ENCODE assay signal across 34 cellular contexts in the genomic region with DNA sequence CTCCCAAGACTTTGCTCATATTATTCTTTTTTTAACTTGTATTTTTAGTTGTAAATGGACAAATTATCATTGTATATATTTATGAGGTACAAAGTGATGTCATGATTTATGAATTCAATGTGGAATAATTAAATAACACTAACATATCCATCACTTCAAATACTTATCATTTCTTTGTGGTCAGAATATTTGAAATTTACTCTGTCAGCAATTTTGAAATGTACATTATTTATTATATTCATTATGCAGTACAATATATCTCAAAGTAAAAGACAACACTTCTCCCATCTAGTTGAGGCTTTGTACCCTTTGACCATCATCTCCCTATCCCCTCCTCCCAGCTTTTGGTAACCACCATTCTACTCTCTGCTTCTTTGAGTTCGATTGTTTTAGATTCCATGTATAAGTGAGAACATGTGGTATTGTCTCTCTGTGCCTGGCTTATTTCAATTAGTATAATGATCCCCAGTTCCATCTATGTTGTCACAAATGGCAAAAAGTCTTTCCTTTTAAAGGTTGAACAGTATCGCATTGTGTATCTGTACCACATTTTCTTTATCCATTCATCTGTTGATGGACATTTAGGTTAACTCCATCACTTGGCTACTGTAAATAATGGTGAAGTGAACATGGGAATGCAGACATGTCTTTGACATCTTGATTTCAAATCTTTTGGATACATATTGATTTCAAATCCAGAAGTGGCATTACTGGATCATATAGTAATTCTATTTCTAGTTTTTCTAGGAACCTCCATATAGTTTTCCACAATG.
"Had no signal": no experiment of that assay in that cellular context is flagged by ENCODE, and none has a peak within 500 bp of the region (broad histone marks: within the 10 kb centered on the region; RNA-seq: fewer than 3 reads in every experiment).

No MANE protein-coding gene starts in this region.

- H3K27ac Mint-ChIP-seq: activated B cell treated with CpG ODN at 0.5 μM for 24 hours; activated CD8-positive, alpha-beta memory T cell treated with anti-CD3 and anti-CD28 coated beads, Interleukin-2, amount 10 ng/mL, durations not matched to agents 7 days and 5 days; activated CD8-positive, alpha-beta T cell treated with anti-CD3 and anti-CD28 coated beads for 36 hours; activated naive CD4-positive, alpha-beta T cell treated with anti-CD3 and anti-CD28 coated beads for 36 hours; activated naive CD4-positive, alpha-beta T cell treated with anti-CD3 and anti-CD28 coated beads, Interleukin-2, amount 50 U/mL, for 24 hours; activated naive CD8-positive, alpha-beta T cell treated with anti-CD3 and anti-CD28 coated beads for 36 hours; activated naive CD8-positive, alpha-beta T cell treated with anti-CD3 and anti-CD28 coated beads, Interleukin-2, amount 50 U/mL, for 24 hours; activated T-helper 1 cell treated with anti-CD3 and anti-CD28 coated beads, Interleukin-12 subunit alpha, Interleukin-12 subunit beta, Interleukin-2, Interleukin-4 antibody, amounts not matched to agents 30 ng/mL and 10 ng/mL and 1 ng/mL, durations not matched to agents 14 hours and 24 hours and 36 hours; activated T-helper 2 cell treated with anti-CD3 and anti-CD28 coated beads, Interferon-gamma antibody, Interleukin-2, Interleukin-4, amounts not matched to agents 10 μg/mL and 5 μg/mL and 100 μg/mL, durations not matched to agents 14 hours and 24 hours and 36 hours; effector memory CD8-positive, alpha-beta T cell; T-helper 17 cell; T-helper 2 cell treated with Interferon-gamma antibody and Interleukin-4, amounts not matched to agents 5 μg/mL and 100 μg/mL, for 36 hours had no signal

- H3K36me3 ChIP-seq: adrenal gland, esophagus muscularis mucosa, gastrocnemius medialis, heart right ventricle, WERI-Rb-1 had no signal

- H3K9me3 ChIP-seq: adrenal gland, body of pancreas, esophagus muscularis mucosa, gastrocnemius medialis, heart right ventricle had no signal

- H3K4me3 ChIP-seq: adrenal gland, body of pancreas, esophagus muscularis mucosa, gastrocnemius medialis, heart right ventricle had no signal

- H3K9me3 Mint-ChIP-seq: activated B cell treated with CpG ODN at 0.5 μM for 24 hours; activated naive CD4-positive, alpha-beta T cell treated with anti-CD3 and anti-CD28 coated beads for 36 hours; activated naive CD8-positive, alpha-beta T cell treated with anti-CD3 and anti-CD28 coated beads for 36 hours; activated naive CD8-positive, alpha-beta T cell treated with anti-CD3 and anti-CD28 coated beads, Interleukin-2, amount 50 U/mL, for 24 hours; activated T-helper 1 cell treated with anti-CD3 and anti-CD28 coated beads, Interleukin-12 subunit alpha, Interleukin-12 subunit beta, Interleukin-2, Interleukin-4 antibody, amounts not matched to agents 30 ng/mL and 10 ng/mL and 1 ng/mL, durations not matched to agents 14 hours and 24 hours and 36 hours; T-helper 2 cell treated with Interferon-gamma antibody and Interleukin-4, amounts not matched to agents 5 μg/mL and 100 μg/mL, for 36 hours had no signal

- H3K27me3 ChIP-seq: adrenal gland, body of pancreas, esophagus muscularis mucosa, foreskin keratinocyte, gastrocnemius medialis, heart right ventricle had no signal

- DNase-seq: activated B cell treated with CpG ODN at 0.5 μM for 24 hours; activated CD4-positive, alpha-beta T cell treated with anti-CD3 and anti-CD28 coated beads for 48 hours; activated CD4-positive, alpha-beta T cell treated with anti-CD3 and anti-CD28 coated beads, Interleukin-2, amount 50 U/mL, for 1 hour; activated CD4-positive, alpha-beta T cell treated with anti-CD3 and anti-CD28 coated beads, Interleukin-2, amount 50 U/mL, for 48 hours; activated CD8-positive, alpha-beta memory T cell treated with anti-CD3 and anti-CD28 coated beads, Interleukin-2, amount 10 ng/mL, durations not matched to agents 7 days and 5 days; activated CD8-positive, alpha-beta memory T cell treated with anti-CD3 and anti-CD28 coated beads, Interleukin-2, amount 50 U/mL, for 4 hours; activated CD8-positive, alpha-beta T cell treated with anti-CD3 and anti-CD28 coated beads for 36 hours; activated effector memory CD4-positive, alpha-beta T cell treated with anti-CD3 and anti-CD28 coated beads, Interleukin-2, amount 50 U/mL, for 16 hours; activated naive CD4-positive, alpha-beta T cell treated with anti-CD3 and anti-CD28 coated beads for 36 hours; activated naive CD8-positive, alpha-beta T cell treated with anti-CD3 and anti-CD28 coated beads for 36 hours; activated naive CD8-positive, alpha-beta T cell treated with anti-CD3 and anti-CD28 coated beads, Interleukin-2, amount 50 U/mL, for 24 hours; activated T-cell treated with anti-CD3 and anti-CD28 coated beads, Interleukin-2, amount 50 U/mL, for 1 hour; activated T-cell treated with anti-CD3 and anti-CD28 coated beads, Interleukin-2, amount 50 U/mL, for 48 hours; adrenal gland; amygdala; aorta; body of pancreas; cortex of kidney; dermis blood vessel endothelial cell; effector CD4-positive, alpha-beta T cell; effector memory CD8-positive, alpha-beta T cell; erythroblast; foreskin keratinocyte; gastrocnemius medialis; heart right ventricle; T-helper 17 cell; T1000; WERI-Rb-1 had no signal

- ATAC-seq: activated CD4-positive, CD25-positive, alpha-beta regulatory T cell treated with anti-CD3 and anti-CD28 coated beads, Interleukin-2, amount 50 U/mL, for 24 hours; activated CD8-positive, alpha-beta memory T cell treated with anti-CD3 and anti-CD28 coated beads, Interleukin-2, amount 10 ng/mL, durations not matched to agents 7 days and 5 days; activated CD8-positive, alpha-beta T cell treated with anti-CD3 and anti-CD28 coated beads for 36 hours; activated naive CD8-positive, alpha-beta T cell treated with anti-CD3 and anti-CD28 coated beads, Interleukin-2, amount 50 U/mL, for 24 hours; body of pancreas; effector memory CD8-positive, alpha-beta T cell; foreskin keratinocyte; gastrocnemius medialis; heart right ventricle; T-helper 17 cell had no signal

- H3K4me1 ChIP-seq: body of pancreas, foreskin keratinocyte, gastrocnemius medialis had no signal

- H3K4me3 Mint-ChIP-seq: activated B cell treated with CpG ODN at 0.5 μM for 24 hours; activated CD8-positive, alpha-beta memory T cell treated with anti-CD3 and anti-CD28 coated beads, Interleukin-2, amount 10 ng/mL, durations not matched to agents 7 days and 5 days; activated CD8-positive, alpha-beta T cell treated with anti-CD3 and anti-CD28 coated beads for 36 hours; activated naive CD4-positive, alpha-beta T cell treated with anti-CD3 and anti-CD28 coated beads for 36 hours; activated naive CD4-positive, alpha-beta T cell treated with anti-CD3 and anti-CD28 coated beads, Interleukin-2, amount 50 U/mL, for 24 hours; activated naive CD8-positive, alpha-beta T cell treated with anti-CD3 and anti-CD28 coated beads for 36 hours; activated naive CD8-positive, alpha-beta T cell treated with anti-CD3 and anti-CD28 coated beads, Interleukin-2, amount 50 U/mL, for 24 hours; activated T-helper 1 cell treated with anti-CD3 and anti-CD28 coated beads, Interleukin-12 subunit alpha, Interleukin-12 subunit beta, Interleukin-2, Interleukin-4 antibody, amounts not matched to agents 30 ng/mL and 10 ng/mL and 1 ng/mL, durations not matched to agents 14 hours and 24 hours and 36 hours; effector memory CD8-positive, alpha-beta T cell; T-helper 17 cell; T-helper 2 cell treated with Interferon-gamma antibody and Interleukin-4, amounts not matched to agents 5 μg/mL and 100 μg/mL, for 36 hours had no signal

- H3K36me3 Mint-ChIP-seq: activated CD8-positive, alpha-beta memory T cell treated with anti-CD3 and anti-CD28 coated beads, Interleukin-2, amount 10 ng/mL, durations not matched to agents 7 days and 5 days; activated naive CD4-positive, alpha-beta T cell treated with anti-CD3 and anti-CD28 coated beads, Interleukin-2, amount 50 U/mL, for 24 hours; activated naive CD8-positive, alpha-beta T cell treated with anti-CD3 and anti-CD28 coated beads for 36 hours had no signal

- H3K27ac ChIP-seq: adrenal gland, body of pancreas, esophagus muscularis mucosa, foreskin keratinocyte, gastrocnemius medialis, heart right ventricle, WERI-Rb-1 had no signal

- H3K4me1 Mint-ChIP-seq: activated CD8-positive, alpha-beta memory T cell treated with anti-CD3 and anti-CD28 coated beads, Interleukin-2, amount 10 ng/mL, durations not matched to agents 7 days and 5 days; activated naive CD4-positive, alpha-beta T cell treated with anti-CD3 and anti-CD28 coated beads, Interleukin-2, amount 50 U/mL, for 24 hours; T-helper 17 cell had no signal
